ENCODE assay signal across 8 cellular contexts in genomic region chr5:56480305-56481146, GRCh38.
DNase-seq lines count a peak whose midpoint lies in the region; ATAC-seq lines count a peak whose summit lies in the region.

No MANE protein-coding gene starts in this region.

- no peaks in the 10 kb centered on the region for H3K9me3 Mint-ChIP-seq in activated naive CD8-positive, alpha-beta T cell treated with anti-CD3 and anti-CD28 coated beads, Interleukin-2, amount 50 U/mL, for 24 hours

- intact Hi-C loops in cardiac septum (cut with DNase I) = loop anchor here (1.0 to 10.0 kb wide), 6 partner anchors 20 to 357 kb away; partner anchors contain the start of gene MAP3K1

- peaks cover 44% of the 10 kb centered on the region for H3K4me1 Mint-ChIP-seq in activated naive CD8-positive, alpha-beta T cell treated with anti-CD3 and anti-CD28 coated beads, Interleukin-2, amount 50 U/mL, for 24 hours

- H3K4me3 Mint-ChIP-seq in activated naive CD8-positive, alpha-beta T cell treated with anti-CD3 and anti-CD28 coated beads, Interleukin-2, amount 50 U/mL, for 24 hours = peak overlapping the region; percentile 80

- DNase-seq in 8988T (peak; percentile 57), NAMALWA (ENCODE audit: low spot score) (peak; percentile 51), cardiac septum (ENCODE audit: low spot score) (peak; percentile 91), non-pigmented ciliary epithelial cell (ENCODE audit: low read depth) (peak; percentile 36), MV-4-11 (lab: John Stamatoyannopoulos, UW) (no peak)
- DNase-seq in activated naive CD8-positive, alpha-beta T cell treated with anti-CD3 and anti-CD28 coated beads, Interleukin-2, amount 50 U/mL, for 24 hours = peak; percentile 24

- peak overlapping the region; percentile 28 for H3K27ac Mint-ChIP-seq in activated naive CD8-positive, alpha-beta T cell treated with anti-CD3 and anti-CD28 coated beads, Interleukin-2, amount 50 U/mL, for 24 hours

- no peaks in the 10 kb centered on the region for H3K36me3 Mint-ChIP-seq in activated naive CD8-positive, alpha-beta T cell treated with anti-CD3 and anti-CD28 coated beads, Interleukin-2, amount 50 U/mL, for 24 hours (ENCODE audit: low read depth)

- peak; percentile 13 for ATAC-seq in GM18870 (IDR thresholded peaks at IDR 0.05; ENCODE audit: unreplicated experiment)
- ATAC-seq in activated naive CD8-positive, alpha-beta T cell treated with anti-CD3 and anti-CD28 coated beads, Interleukin-2, amount 50 U/mL, for 24 hours = no peak
- ATAC-seq in HG03342 (IDR thresholded peaks at IDR 0.05; ENCODE audit: unreplicated experiment) = no peak

- peaks cover 17% of the 10 kb centered on the region for H3K27me3 Mint-ChIP-seq in activated naive CD8-positive, alpha-beta T cell treated with anti-CD3 and anti-CD28 coated beads, Interleukin-2, amount 50 U/mL, for 24 hours
